Comparison of ENCODE assay signal across 30 cellular contexts in genomic region chr20:20078041-20078440, GRCh38. TPM values are rescaled to one million over a fixed set of nuclear protein-coding genes. Genes with fewer than 3 reads are reported as not detected.
"Had no signal": no experiment of that assay in that cellular context is flagged by ENCODE, and none has a peak within 500 bp of the region (broad histone marks: within the 10 kb centered on the region; RNA-seq: fewer than 3 reads in every experiment).

No MANE protein-coding gene starts in this region.

- H3K27me3 ChIP-seq: suprapubic skin had no signal

- H3K27ac ChIP-seq: gastroesophageal sphincter, hepatocyte, spleen, suprapubic skin, tibial nerve had no signal

- H3K4me1 ChIP-seq: gastroesophageal sphincter, spleen, suprapubic skin, tibial nerve had no signal

- H3K9me3 ChIP-seq: gastroesophageal sphincter, spleen, suprapubic skin, tibial nerve had no signal

- H3K4me3 ChIP-seq: gastroesophageal sphincter, hepatocyte, spleen, suprapubic skin, tibial nerve had no signal

- DNase-seq: activated CD4-positive, alpha-beta T cell treated with anti-CD3 and anti-CD28 coated beads for 4 hours; activated CD4-positive, alpha-beta T cell treated with anti-CD3 and anti-CD28 coated beads, Interleukin-2, amount 50 U/mL, for 48 hours; activated CD4-positive, CD25-positive, alpha-beta regulatory T cell; activated CD8-positive, alpha-beta memory T cell treated with anti-CD3 and anti-CD28 coated beads for 24 hours; activated effector memory CD4-positive, alpha-beta T cell treated with anti-CD3 and anti-CD28 coated beads, Interleukin-2, amount 50 U/mL, for 16 hours; activated naive CD4-positive, alpha-beta T cell treated with anti-CD3 and anti-CD28 coated beads, Interleukin-2, amount 10 ng/mL, durations not matched to agents 7 days and 5 days; activated naive CD8-positive, alpha-beta T cell treated with anti-CD3 and anti-CD28 coated beads, Interleukin-2, amount 10 ng/mL, durations not matched to agents 7 days and 5 days; amniotic stem cell; caudate nucleus; cortex of kidney; effector memory CD8-positive, alpha-beta T cell; erythroblast; immature natural killer cell; kidney; left colon; natural killer cell; posterior cingulate gyrus; right cardiac atrium; spleen; stimulated activated naive CD4-positive, alpha-beta T cell; T-cell had no signal

- H3K36me3 ChIP-seq: gastroesophageal sphincter, spleen, suprapubic skin, tibial nerve had no signal

RNA-seq across cellular contexts. Expression of gene CFAP61, which starts 25.7 kb away (rescaled TPM):
- total RNA-seq: activated naive CD8-positive, alpha-beta T cell treated with anti-CD3 and anti-CD28 coated beads, Interleukin-2, amount 10 ng/mL, durations not matched to agents 7 days and 5 days; astrocyte; chondrocyte; mononuclear cell; omental fat pad; spleen; T-cell; T-helper 2 cell treated with Interferon-gamma antibody and Interleukin-4, amounts not matched to agents 100 ng/mL and 5 ng/mL, for 36 hours had no signal
